Comparison of ENCODE assay signal across 15 cellular contexts in the genomic region with DNA sequence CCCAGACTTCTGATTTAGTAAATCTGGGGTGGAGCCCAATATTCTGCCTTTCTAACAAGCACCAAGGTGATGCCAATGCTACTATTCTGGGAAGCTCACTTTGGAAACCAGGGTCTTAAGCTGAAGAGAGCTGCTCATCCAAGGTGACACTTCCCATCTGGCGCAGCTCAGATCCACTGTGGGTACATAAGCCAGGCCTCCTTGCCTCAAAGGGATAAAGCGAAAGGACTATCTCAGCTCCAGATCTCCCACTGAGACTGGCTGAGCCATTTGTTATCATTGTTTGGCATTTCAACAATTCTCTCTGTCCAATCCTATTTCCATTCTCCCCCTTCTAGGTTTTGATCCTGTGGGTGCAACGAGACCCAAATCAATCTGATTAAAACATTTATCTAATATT.
A peak's percentile ranks its signal among the peaks of the same experiment; 100 is the strongest.
DNase-seq lines count a peak whose midpoint lies in the region; ATAC-seq and TF ChIP-seq lines count a peak whose summit lies in the region.
"Had no signal": no experiment of that assay in that cellular context is flagged by ENCODE, and none has a peak within 500 bp of the region (broad histone marks: within the 10 kb centered on the region; RNA-seq: fewer than 3 reads in every experiment).

No MANE protein-coding gene starts in this region.

- no peaks in the 10 kb centered on the region for H3K36me3 Mint-ChIP-seq in neural progenitor cell

- H3K79me2 ChIP-seq in SK-N-SH (ENCODE audit: insufficient read depth) (no peaks in the 10 kb centered on the region), neural progenitor cell (ENCODE audit: low read depth) (no peaks in the 10 kb centered on the region)

- no peak overlapping the region for H3K4me3 ChIP-seq in SK-N-SH (ENCODE audit: low read depth in 2 of 2, low read length in 1 of 2)
- no peak overlapping the region for H3K4me3 ChIP-seq in neural progenitor cell
- H3K4me3 ChIP-seq: GM23248 had no signal

- H3K27me3 Mint-ChIP-seq in neural progenitor cell (ENCODE audit: insufficient read depth, low read depth) = no peaks in the 10 kb centered on the region
- H3K27me3 Mint-ChIP-seq: CD4-positive, alpha-beta T cell had no signal

- H3K9ac ChIP-seq in SK-N-SH (no peak overlapping the region), neural progenitor cell (no peak overlapping the region)
- H3K9ac ChIP-seq: GM23248 had no signal

- intact Hi-C loops in left cardiac atrium (cut with DNase I) = no loop called here

- H3K27ac ChIP-seq in SK-N-SH (ENCODE audit: low read depth in 2 of 2, low read length in 1 of 2) = no peak overlapping the region
- H3K27ac ChIP-seq in neural progenitor cell = no peak overlapping the region
- H3K27ac ChIP-seq: 22Rv1, GM23248, HL-60 had no signal

- H3K27ac Mint-ChIP-seq in neural progenitor cell = no peak overlapping the region
- H3K27ac Mint-ChIP-seq: CD4-positive, alpha-beta T cell had no signal

- H3K4me2 ChIP-seq in SK-N-SH (no peak overlapping the region), neural progenitor cell (no peak overlapping the region)

- no peaks in the 10 kb centered on the region for H3K9me2 ChIP-seq in SK-N-SH

- ATAC-seq in SK-N-SH treated with all-trans-retinoic acid at 6 μM for 48 hours = no peak
- no peak for ATAC-seq in left cardiac atrium
- no peak for ATAC-seq in HG03520 (IDR thresholded peaks at IDR 0.05; ENCODE audit: unreplicated experiment)
- ATAC-seq: HCT116 had no signal

- CTCF ChIA-PET in SK-N-SH (lab: Yijun Ruan, JAX) = interaction anchor here (1.6 kb wide), 1 partner anchor 43 kb away, joined by 3 read pairs; no protein-coding TSS in a partner anchor

- H3K4me1 ChIP-seq in SK-N-SH (ENCODE audit: control insufficient read depth in 1 of 2, insufficient read depth in 2 of 2, low read depth in 1 of 2, low read length in 1 of 2) (peaks cover under 1 to 2% of the 10 kb centered on the region in 2 experiments; a peak in 2 of 4 replicates), neural progenitor cell (no peaks in the 10 kb centered on the region)

- no peak overlapping the region for H3K4me3 Mint-ChIP-seq in neural progenitor cell
- H3K4me3 Mint-ChIP-seq: CD4-positive, alpha-beta T cell had no signal

- H3K36me3 ChIP-seq in SK-N-SH (replicated peaks in 1 of 2; ENCODE audit: control insufficient read depth in 1 of 2, insufficient read depth in 2 of 2, low read length in 1 of 2) (no peaks in the 10 kb centered on the region), neural progenitor cell (no peaks in the 10 kb centered on the region)

- H4K20me1 ChIP-seq in SK-N-SH (ENCODE audit: insufficient read depth) = no peaks in the 10 kb centered on the region
- H4K20me1 ChIP-seq in neural progenitor cell (ENCODE audit: low read depth) = no peaks in the 10 kb centered on the region

- H3K9me3 ChIP-seq in SK-N-SH (no peaks in the 10 kb centered on the region), neural progenitor cell (ENCODE audit: low read depth) (no peaks in the 10 kb centered on the region)

- no peak for TF ChIP-seq RAD21 in SK-N-SH (IDR thresholded peaks at IDR 0.05; ENCODE audit: low read length)

- H2AFZ ChIP-seq in SK-N-SH (ENCODE audit: low read depth) (no peak overlapping the region), neural progenitor cell (replicated peaks) (no peak overlapping the region)
- H2AFZ ChIP-seq: GM23248 had no signal

- TF ChIP-seq EP300 in SK-N-SH (IDR thresholded peaks at IDR 0.05; ENCODE audit: borderline replicate concordance in 1 of 2, low read depth in 1 of 2, low read length in 1 of 2) = peak in 1 of 2 experiments; percentile 33; a peak in 2 of 4 replicates

- POLR2A ChIA-PET in SK-N-SH (lab: Yijun Ruan, JAX) = no interaction called here

- H3K27me3 ChIP-seq in SK-N-SH (ENCODE audit: insufficient read depth) = no peaks in the 10 kb centered on the region
- H3K27me3 ChIP-seq in neural progenitor cell = no peaks in the 10 kb centered on the region

- H3K4me1 Mint-ChIP-seq in neural progenitor cell = no peaks in the 10 kb centered on the region

- no peak for TF ChIP-seq CTCF in SK-N-SH (IDR thresholded peaks at IDR 0.05)
- no peak for TF ChIP-seq CTCF in neural progenitor cell (IDR thresholded peaks at IDR 0.05)

- 54% methylated on average over 3 of the region's 3 CpGs for WGBS in SK-N-SH (ENCODE audit: low lambda C conversion rate)

- H3K9me3 Mint-ChIP-seq in neural progenitor cell = no peaks in the 10 kb centered on the region
- H3K9me3 Mint-ChIP-seq: CD4-positive, alpha-beta T cell had no signal

- DNase-seq in SK-N-SH = no peak
- peak; percentile 98 for DNase-seq in cerebellar cortex (ENCODE audit: low spot score)
- DNase-seq in neural progenitor cell (ENCODE audit: low spot score) = peak; percentile 22
- DNase-seq in left cardiac atrium = no peak
- no peak for DNase-seq in activated naive CD4-positive, alpha-beta T cell treated with anti-CD3 and anti-CD28 coated beads, Interleukin-2, amount 50 U/mL, for 16 hours
- DNase-seq: Calu3; CD4-positive, alpha-beta T cell; DMS79; GDM1; GM23248 had no signal

- H3F3A ChIP-seq in SK-N-SH (replicated peaks; ENCODE audit: insufficient read depth) = no peaks in the 10 kb centered on the region
- H3F3A ChIP-seq in neural progenitor cell (ENCODE audit: low read depth) = no peaks in the 10 kb centered on the region

TF ChIP-seq in SK-N-SH, 30 proteins besides CTCF, POLR2A, EP300 and RAD21 (continues in another document):
- TF ChIP-seq, protein P1, sequence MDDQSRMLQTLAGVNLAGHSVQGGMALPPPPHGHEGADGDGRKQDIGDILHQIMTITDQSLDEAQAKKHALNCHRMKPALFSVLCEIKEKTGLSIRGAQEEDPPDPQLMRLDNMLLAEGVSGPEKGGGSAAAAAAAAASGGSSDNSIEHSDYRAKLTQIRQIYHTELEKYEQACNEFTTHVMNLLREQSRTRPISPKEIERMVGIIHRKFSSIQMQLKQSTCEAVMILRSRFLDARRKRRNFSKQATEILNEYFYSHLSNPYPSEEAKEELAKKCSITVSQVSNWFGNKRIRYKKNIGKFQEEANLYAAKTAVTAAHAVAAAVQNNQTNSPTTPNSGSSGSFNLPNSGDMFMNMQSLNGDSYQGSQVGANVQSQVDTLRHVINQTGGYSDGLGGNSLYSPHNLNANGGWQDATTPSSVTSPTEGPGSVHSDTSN (IDR thresholded peaks at IDR 0.05) = no peak
- TF ChIP-seq GATA2 (CRISPR knock-in tag; IDR thresholded peaks at IDR 0.05) = 0 out of 2 replicates have a peak, but pooled peaks have one; percentile 32

TF ChIP-seq in SK-N-SH treated with all-trans-retinoic acid at 6 μM for 48 hours, 23 proteins besides CTCF, POLR2A, EP300 and RAD21:
- TF ChIP-seq, protein P2, sequence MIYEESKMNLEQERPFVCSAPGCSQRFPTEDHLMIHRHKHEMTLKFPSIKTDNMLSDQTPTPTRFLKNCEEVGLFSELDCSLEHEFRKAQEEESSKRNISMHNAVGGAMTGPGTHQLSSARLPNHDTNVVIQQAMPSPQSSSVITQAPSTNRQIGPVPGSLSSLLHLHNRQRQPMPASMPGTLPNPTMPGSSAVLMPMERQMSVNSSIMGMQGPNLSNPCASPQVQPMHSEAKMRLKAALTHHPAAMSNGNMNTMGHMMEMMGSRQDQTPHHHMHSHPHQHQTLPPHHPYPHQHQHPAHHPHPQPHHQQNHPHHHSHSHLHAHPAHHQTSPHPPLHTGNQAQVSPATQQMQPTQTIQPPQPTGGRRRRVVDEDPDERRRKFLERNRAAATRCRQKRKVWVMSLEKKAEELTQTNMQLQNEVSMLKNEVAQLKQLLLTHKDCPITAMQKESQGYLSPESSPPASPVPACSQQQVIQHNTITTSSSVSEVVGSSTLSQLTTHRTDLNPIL (CRISPR knock-in tag; IDR thresholded peaks at IDR 0.05; ENCODE audit: low read depth) = no peak
- TF ChIP-seq, protein P3, sequence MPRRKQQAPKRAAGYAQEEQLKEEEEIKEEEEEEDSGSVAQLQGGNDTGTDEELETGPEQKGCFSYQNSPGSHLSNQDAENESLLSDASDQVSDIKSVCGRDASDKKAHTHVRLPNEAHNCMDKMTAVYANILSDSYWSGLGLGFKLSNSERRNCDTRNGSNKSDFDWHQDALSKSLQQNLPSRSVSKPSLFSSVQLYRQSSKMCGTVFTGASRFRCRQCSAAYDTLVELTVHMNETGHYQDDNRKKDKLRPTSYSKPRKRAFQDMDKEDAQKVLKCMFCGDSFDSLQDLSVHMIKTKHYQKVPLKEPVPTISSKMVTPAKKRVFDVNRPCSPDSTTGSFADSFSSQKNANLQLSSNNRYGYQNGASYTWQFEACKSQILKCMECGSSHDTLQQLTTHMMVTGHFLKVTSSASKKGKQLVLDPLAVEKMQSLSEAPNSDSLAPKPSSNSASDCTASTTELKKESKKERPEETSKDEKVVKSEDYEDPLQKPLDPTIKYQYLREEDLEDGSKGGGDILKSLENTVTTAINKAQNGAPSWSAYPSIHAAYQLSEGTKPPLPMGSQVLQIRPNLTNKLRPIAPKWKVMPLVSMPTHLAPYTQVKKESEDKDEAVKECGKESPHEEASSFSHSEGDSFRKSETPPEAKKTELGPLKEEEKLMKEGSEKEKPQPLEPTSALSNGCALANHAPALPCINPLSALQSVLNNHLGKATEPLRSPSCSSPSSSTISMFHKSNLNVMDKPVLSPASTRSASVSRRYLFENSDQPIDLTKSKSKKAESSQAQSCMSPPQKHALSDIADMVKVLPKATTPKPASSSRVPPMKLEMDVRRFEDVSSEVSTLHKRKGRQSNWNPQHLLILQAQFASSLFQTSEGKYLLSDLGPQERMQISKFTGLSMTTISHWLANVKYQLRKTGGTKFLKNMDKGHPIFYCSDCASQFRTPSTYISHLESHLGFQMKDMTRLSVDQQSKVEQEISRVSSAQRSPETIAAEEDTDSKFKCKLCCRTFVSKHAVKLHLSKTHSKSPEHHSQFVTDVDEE (CRISPR knock-in tag; IDR thresholded peaks at IDR 0.05) = no peak
- TF ChIP-seq TCF4 (CRISPR knock-in tag; IDR thresholded peaks at IDR 0.05; ENCODE audit: borderline replicate concordance) (no peak), OSR1 (CRISPR knock-in tag; IDR thresholded peaks at IDR 0.05) (no peak), SNAI2 (CRISPR knock-in tag; IDR thresholded peaks at IDR 0.05) (no peak), ZFP3 (CRISPR knock-in tag; IDR thresholded peaks at IDR 0.05) (no peak), TOX (CRISPR knock-in tag; IDR thresholded peaks at IDR 0.05; ENCODE audit: borderline replicate concordance) (no peak), GLIS3 (CRISPR knock-in tag; IDR thresholded peaks at IDR 0.05) (no peak), RARB (CRISPR knock-in tag; IDR thresholded peaks at IDR 0.05) (no peak), ZNF565 (CRISPR knock-in tag; conservative IDR thresholded peaks at IDR 0.05; ENCODE audit: low read depth) (no peak)

Comparison
In these comparisons a context has a peak if more than half of its experiments do, and no peak if none do; other contexts are left out.
1. DNase-seq: peak in cerebellar cortex (single experiment) and neural progenitor cell (single experiment); none in SK-N-SH (single experiment), left cardiac atrium (single experiment) and activated naive CD4-positive, alpha-beta T cell treated with anti-CD3 and anti-CD28 coated beads, Interleukin-2, amount 50 U/mL, for 16 hours (single experiment).